8 cellular contexts compared by ENCODE assay signal in genomic region chr11:108664730-108665525, GRCh38. TPM values are rescaled to one million over a fixed set of nuclear protein-coding genes. Genes with fewer than 3 reads are reported as not detected.
DNase-seq lines count a peak whose midpoint lies in the region; ATAC-seq, FAIRE-seq and TF ChIP-seq lines count a peak whose summit lies in the region.

Gene DDX10 (plus strand): TSS chr11:108665069. CDS start chr11:108665154, 85 bp downstream.

- no peak within 1 kb of the TSS for H3K23ac ChIP-seq in H1 (ENCODE audit: insufficient read length)

- H2BK120ac ChIP-seq in H1 (replicated peaks; ENCODE audit: low read depth, low read length) = no peak within 1 kb of the TSS

- H3K27ac ChIP-seq in H1 (ENCODE audit: low read depth, low read length) = no peak within 1 kb of the TSS

- H3K4me3 Mint-ChIP-seq in memory B cell = peak within 1 kb of the TSS; percentile 99

- no peak within 1 kb of the TSS; the same call in 1 of the 2 replicates for H2AK5ac ChIP-seq in H1 (ENCODE audit: low read depth, low read length)

- FAIRE-seq in H1 (lab: Jason Lieb, UNC) = peak; percentile 85

- 1% methylated on average over 60 of the region's 61 CpGs; no CpG with 5 or more reads in 1 of the 2 experiments for WGBS in H1 (ENCODE audit: extremely low coverage in 1 of 2, insufficient coverage in 1 of 2, insufficient read length in 1 of 2, insufficient replicate concordance in 2 of 2, low coverage in 1 of 2, low lambda C conversion rate in 2 of 2, missing lambda C conversion rate in 1 of 2), 2 experiments

- no peak within 1 kb of the TSS for H2BK12ac ChIP-seq in H1 (ENCODE audit: low read depth, low read length)

- peaks cover 8% of the 10 kb centered on the region for H3K36me3 Mint-ChIP-seq in memory B cell

- POLR2A ChIA-PET in H1 (lab: Charles Lee; ENCODE audit: partially characterized antibody) = interaction anchor here (0.9 to 1.5 kb wide), 3 partner anchors 9 to 12 kb away, joined by 3 to 4 read pairs (median 3); no protein-coding TSS in a partner anchor

- peak in 1 of 2 experiments; percentile 69; a peak in 2 of 3 replicates for TF ChIP-seq POLR2A in H1 (IDR thresholded peaks at IDR 0.05; ENCODE audit: control extremely low read depth in 1 of 2, low read depth in 2 of 2, low read length in 2 of 2)

- H4K20me1 ChIP-seq in H1 (replicated peaks in 1 of 2; ENCODE audit: control insufficient read depth in 1 of 2, insufficient read depth in 2 of 2, low read length in 2 of 2) = peaks cover 2 to 7% of the 10 kb centered on the region in 2 experiments

- peak within 1 kb of the TSS; percentile 32 for H3K4ac ChIP-seq in H1 (replicated peaks; ENCODE audit: insufficient read length, low read depth, low read length)

- peak within 1 kb of the TSS; percentile 65 for H4K8ac ChIP-seq in H1 (ENCODE audit: extremely low read depth, insufficient read depth, low read length)

- peak within 1 kb of the TSS; percentile 82; the same call in 1 of the 2 replicates for H2AFZ ChIP-seq in H1 (ENCODE audit: low read length)

- TF ChIP-seq RAD21 in H1 (IDR thresholded peaks at IDR 0.05 in 1 of 2, conservative IDR thresholded peaks at IDR 0.05 in 1 of 2; ENCODE audit: low read depth in 2 of 2, low read length in 2 of 2) = no peak

- DNase-seq in COLO829 (ENCODE audit: low spot score) (peak; percentile 98), HT1080 (ENCODE audit: low read depth) (peak; percentile 97), NOMO-1 treated with DMSO at 0.1 percent for 48 hours (lab: John Stamatoyannopoulos, UW; ENCODE audit: unreplicated experiment) (peak; percentile 96), H1 (ENCODE audit: low read depth in 1 of 2, low spot score in 2 of 2) (peak; percentile 94 to 98), memory B cell (ENCODE audit: low spot score in 2 of 2) (peak; percentile 95 to 98)
- DNase-seq in activated CD8-positive, alpha-beta memory T cell treated with anti-CD3 and anti-CD28 coated beads for 4 hours (ENCODE audit: low read depth in 2 of 2) = peak; percentile 97
- DNase-seq in stimulated activated CD8-positive, alpha-beta memory T cell treated with anti-CD3 and anti-CD28 coated beads, Interleukin-12 subunit alpha, Interleukin-12 subunit beta, amount 100 ng/mL, for 24 hours (ENCODE audit: extremely low read depth) = peak; percentile 92

- peaks cover 31% of the 10 kb centered on the region for H3K4me1 Mint-ChIP-seq in memory B cell

- TF ChIP-seq EP300 in H1 (IDR thresholded peaks at IDR 0.05; ENCODE audit: borderline replicate concordance in 1 of 2, low read depth in 2 of 2, low read length in 2 of 2) = no peak

- H3K9me3 Mint-ChIP-seq in memory B cell = no peaks in the 10 kb centered on the region

- no peaks in the 10 kb centered on the region for H3K27me3 ChIP-seq in H1 (replicated peaks in 1 of 4; ENCODE audit: control insufficient read depth in 3 of 4, extremely low read depth in 1 of 4, insufficient read depth in 3 of 4, low read length in 3 of 4)

- no peaks in the 10 kb centered on the region for H3K27me3 Mint-ChIP-seq in memory B cell

- H3K36me3 ChIP-seq in H1 (ENCODE audit: control insufficient read depth in 2 of 4, insufficient read depth in 4 of 4, low read length in 3 of 4) = peaks cover 0 to 10% (median 1%) of the 10 kb centered on the region in 4 experiments; a peak in 3 of 8 replicates

- no peak within 1 kb of the TSS; the same call in 1 of the 2 replicates for H2BK5ac ChIP-seq in H1 (ENCODE audit: low read depth, low read length)

- no peak within 1 kb of the TSS for H3K18ac ChIP-seq in H1 (ENCODE audit: extremely low read depth, low read length)

- H3K79me2 ChIP-seq in H1 (ENCODE audit: control insufficient read depth in 1 of 2, insufficient read depth in 2 of 2, low read length in 2 of 2) = peaks cover 18 to 49% of the 10 kb centered on the region in 2 experiments

- no peak within 1 kb of the TSS for H3K56ac ChIP-seq in H1 (replicated peaks; ENCODE audit: insufficient read length, low read depth, low read length)

- CTCF ChIA-PET in H1 (lab: Charles Lee; ENCODE audit: partially characterized antibody) = interaction anchor here (1.5 to 2.5 kb wide), 3 partner anchors 11 to 18 kb away, joined by 4 to 11 read pairs (median 5); no protein-coding TSS in a partner anchor

- H2BK20ac ChIP-seq in H1 (ENCODE audit: low read length) = no peak within 1 kb of the TSS

- ATAC-seq in GM21360 (IDR thresholded peaks at IDR 0.05; ENCODE audit: unreplicated experiment) (peak; percentile 88), memory B cell (ENCODE audit: low read depth) (peak; percentile 96)

- H4K91ac ChIP-seq in H1 (replicated peaks; ENCODE audit: insufficient read length, low read length) = no peak within 1 kb of the TSS

- H3K23me2 ChIP-seq in H1 (ENCODE audit: low read depth, low read length) = no peaks in the 10 kb centered on the region

- H4K5ac ChIP-seq in H1 (ENCODE audit: insufficient read length, low read depth, low read length) = no peak within 1 kb of the TSS

- peak within 1 kb of the TSS; percentile 68 to 84 (median 79) for H3K9ac ChIP-seq in H1 (replicated peaks in 1 of 4; ENCODE audit: extremely low read depth in 1 of 4, low read depth in 3 of 4, low read length in 3 of 4)

- H2BK15ac ChIP-seq in H1 (ENCODE audit: low read length) = no peak within 1 kb of the TSS

- H3K79me1 ChIP-seq in H1 (ENCODE audit: low read depth, low read length) = peaks cover 5% of the 10 kb centered on the region

- H3K27ac Mint-ChIP-seq in memory B cell = peak within 1 kb of the TSS; percentile 95

- no peak within 1 kb of the TSS for H3K14ac ChIP-seq in H1 (ENCODE audit: insufficient read length)

- no peak for TF ChIP-seq CTCF in H1 (IDR thresholded peaks at IDR 0.05; ENCODE audit: control extremely low read depth in 1 of 3, insufficient read depth in 1 of 3, low read depth in 1 of 3, low read length in 3 of 3)

- H3K4me2 ChIP-seq in H1 (ENCODE audit: insufficient read depth in 1 of 2, low read depth in 2 of 2, low read length in 2 of 2) = peak within 1 kb of the TSS; percentile 69 to 93

- H3K9me3 ChIP-seq in H1 (ENCODE audit: insufficient read depth in 2 of 2, low read depth in 1 of 2, low read length in 1 of 2) = no peaks in the 10 kb centered on the region

- H3K4me3 ChIP-seq in H1 (ENCODE audit: extremely low read depth in 1 of 4, insufficient read depth in 2 of 4, low read depth in 3 of 4, low read length in 4 of 4) = peak within 1 kb of the TSS; percentile 69 to 94 (median 78)

- H3K4me1 ChIP-seq in H1 (replicated peaks in 1 of 4; ENCODE audit: control insufficient read depth in 3 of 4, insufficient read depth in 4 of 4, low read length in 3 of 4) = peaks cover 0 to 6% (median 4%) of the 10 kb centered on the region in 4 experiments; a peak in 4 of 7 replicates

RNA-seq across cellular contexts. Expression of gene DDX10, which starts in this region (rescaled TPM):
- 30.3 and 45.0 TPM in 2 replicates for total RNA-seq in HT1080 (2014; rRNA removed; shearing (Covaris generic))
- 28.0 and 32.0 TPM in 2 replicates for polyA plus RNA-seq in HT1080 (2015; cell fraction: cytosol; rRNA removed)
- 36.5 and 44.0 TPM in 2 replicates for polyA plus RNA-seq in HT1080 (2015; cell fraction: nucleus; rRNA removed)
- total RNA-seq in H1 (2021; fragmentation: NEBNext Ultra II Directional; extraction: Animal tissue kit (Norgen Biotek cat#: 25700)) = 44.9 and 52.2 TPM in 2 replicates
- polyA plus RNA-seq in H1 (2011; rRNA removed) = 27.7 and 49.2 TPM in 2 replicates
- 35.2 TPM for polyA plus RNA-seq in H1 (2011; cell fraction: cytosol; rRNA removed)
- polyA plus RNA-seq in H1 (2011; cell fraction: nucleus; rRNA removed) = 26.5 TPM
- 30.4 to 47.2 TPM (median 35.5 TPM) in 4 replicates for polyA plus RNA-seq in H1 (2012, experiment 1 of 2)
- polyA plus RNA-seq in H1 (2012, experiment 2 of 2) = 3.4 TPM
- 64.9 TPM for polyA plus RNA-seq in H1 (2013, experiment 1 of 2)
- polyA plus RNA-seq in H1 (2013, experiment 2 of 2) = 69.2 TPM
- 51.9 and 52.4 TPM in 2 replicates for polyA minus RNA-seq in H1 (2011; rRNA and poly(A)+ RNA removed)
- polyA minus RNA-seq in H1 (2011; cell fraction: cytosol; rRNA and poly(A)+ RNA removed) = 18.6 TPM
- polyA minus RNA-seq in H1 (2011; cell fraction: nucleus; rRNA and poly(A)+ RNA removed) = 63.7 TPM
